ENCODE assay signal across 24 cellular contexts in the genomic region with DNA sequence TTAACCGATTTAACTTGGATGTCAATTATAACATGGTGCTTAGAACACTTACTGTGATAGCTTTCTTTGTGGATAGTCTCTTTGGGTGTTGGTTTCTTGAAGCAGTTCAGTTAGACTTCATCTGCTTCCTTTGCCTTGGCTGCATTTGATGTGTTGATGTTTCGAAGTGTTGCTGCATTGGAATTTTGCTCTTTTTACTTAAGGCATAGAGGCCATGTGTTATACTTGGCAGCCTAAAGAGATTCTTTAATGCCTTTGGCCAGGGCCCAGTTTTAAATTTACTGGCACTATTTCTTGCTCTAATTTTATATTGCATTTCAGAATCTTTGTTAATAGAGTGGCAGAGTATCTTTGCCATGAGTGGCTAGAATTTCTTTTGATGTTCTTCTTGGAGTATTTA. TPM values are rescaled to one million over a fixed set of nuclear protein-coding genes. Genes with fewer than 3 reads are reported as not detected.
DNase-seq lines count a peak whose midpoint lies in the region; ATAC-seq and TF ChIP-seq lines count a peak whose summit lies in the region.
"Had no signal": no experiment of that assay in that cellular context is flagged by ENCODE, and none has a peak within 500 bp of the region (broad histone marks: within the 10 kb centered on the region; RNA-seq: fewer than 3 reads in every experiment).

No MANE protein-coding gene starts in this region.

- DNase-seq in fibroblast of peridontal ligament (ENCODE audit: extremely low read depth) (peak; percentile 93), retinal pigment epithelial cell (ENCODE audit: low read depth) (peak; percentile 46), NCI-H2107 (lab: John Stamatoyannopoulos, UW) (no peak), H7 (no peak)
- DNase-seq: activated gamma-delta T cell treated with Interleukin-2 at 50 U/mL for 16 hours; CD8-positive, alpha-beta T cell; DMS53; glutamatergic neuron; HCEC 1CT; NCI-H1417; NCI-H524 treated with DMSO at 0.1 percent for 48 hours; nephron progenitor cell; posterior cingulate gyrus; stimulated activated CD4-positive, alpha-beta T cell treated with anti-CD3 and anti-CD28 coated beads, Interleukin-2, amount 100 ng/mL, for 48 hours; stimulated activated naive CD4-positive, alpha-beta T cell treated with Interleukin-2 at 50 U/mL for 16 hours; tibial artery had no signal

- peaks cover 64% of the 10 kb centered on the region for H3K36me3 Mint-ChIP-seq in brain

- H3K27ac ChIP-seq in HEK293 (ENCODE audit: extremely low read depth, low read depth, low read length) = no peak overlapping the region
- H3K27ac ChIP-seq: skin epidermis had no signal

- peaks cover 30 to 63% of the 10 kb centered on the region in 2 experiments; a peak in 2 of 3 replicates for H3K36me3 ChIP-seq in HEK293 (ENCODE audit: control insufficient read depth in 2 of 2, insufficient read depth in 1 of 2, low read length in 2 of 2)
- H3K36me3 ChIP-seq in H7 (replicated peaks; ENCODE audit: control insufficient read depth, insufficient read depth, low read length) = peaks cover 2% of the 10 kb centered on the region

- H3K4me3 ChIP-seq in HEK293 (ENCODE audit: low read depth, low read length) = no peak overlapping the region
- H3K4me3 ChIP-seq in retinal pigment epithelial cell (ENCODE audit: low read length) = no peak overlapping the region
- no peak overlapping the region for H3K4me3 ChIP-seq in H7 (ENCODE audit: insufficient read depth, low read depth, low read length)
- H3K4me3 ChIP-seq: GM12878, skin epidermis, tibial artery had no signal

- peaks cover 2% of the 10 kb centered on the region for H3K27me3 Mint-ChIP-seq in brain

- ATAC-seq in GM21447 (IDR thresholded peaks at IDR 0.05; ENCODE audit: unreplicated experiment) = no peak
- ATAC-seq: CD8-positive, alpha-beta T cell; GM12878; HepG2; left lobe of liver had no signal

- POLR2A ChIA-PET in HEK293 (lab: Yijun Ruan, JAX) = interaction anchor here (1.2 kb wide), 1 partner anchor 49 kb away, joined by 3 read pairs; a partner anchor contains a TSS

- no peaks in the 10 kb centered on the region for H3K27me3 ChIP-seq in H7 (ENCODE audit: control insufficient read depth, insufficient read depth, low read length)
- H3K27me3 ChIP-seq: tibial artery had no signal

- CTCF ChIA-PET in HEK293 (lab: Yijun Ruan, JAX) = interaction anchor here (1.1 kb wide), 1 partner anchor 19 kb away, joined by 6 read pairs; no protein-coding TSS in a partner anchor

- no peaks in the 10 kb centered on the region for H3K9me3 Mint-ChIP-seq in brain
- H3K9me3 Mint-ChIP-seq: CD8-positive, alpha-beta T cell; nephron progenitor cell; T-helper 2 cell treated with Interferon-gamma antibody and Interleukin-4, amounts not matched to agents 5 μg/mL and 100 μg/mL, for 36 hours had no signal

- H3K9me3 ChIP-seq in HEK293 (ENCODE audit: control insufficient read depth, insufficient read depth, low read depth, low read length) = no peaks in the 10 kb centered on the region
- H3K9me3 ChIP-seq: tibial artery had no signal

- peak overlapping the region in 3 of 5 experiments; percentile 20 to 40 (median 21) for H3K27ac Mint-ChIP-seq in brain
- H3K27ac Mint-ChIP-seq: CD8-positive, alpha-beta T cell; nephron progenitor cell; T-helper 2 cell treated with Interferon-gamma antibody and Interleukin-4, amounts not matched to agents 5 μg/mL and 100 μg/mL, for 36 hours had no signal

- peaks cover 14% of the 10 kb centered on the region for H3K4me1 Mint-ChIP-seq in brain
- H3K4me1 Mint-ChIP-seq: nephron progenitor cell had no signal

- H3K4me1 ChIP-seq in HEK293 (ENCODE audit: control insufficient read depth, insufficient read depth, low read length) = peaks cover 3% of the 10 kb centered on the region

- H3K4me3 Mint-ChIP-seq in brain = no peak overlapping the region
- H3K4me3 Mint-ChIP-seq: CD8-positive, alpha-beta T cell; nephron progenitor cell; T-helper 2 cell treated with Interferon-gamma antibody and Interleukin-4, amounts not matched to agents 5 μg/mL and 100 μg/mL, for 36 hours had no signal

- TF ChIP-seq CTCF in HEK293 (tag by site-specific recombination; IDR thresholded peaks at IDR 0.05) (no peak), brain (conservative IDR thresholded peaks at IDR 0.05) (no peak), retinal pigment epithelial cell (conservative IDR thresholded peaks at IDR 0.05; ENCODE audit: low read depth, low read length) (no peak)

TF ChIP-seq in HEK293, 187 proteins besides CTCF, POLR2A, EP300 and RAD21:
- no peak for TF ChIP-seq ZNF777 (tag by site-specific recombination; IDR thresholded peaks at IDR 0.05; ENCODE audit: borderline replicate concordance)
- 0 out of 2 replicates have a peak, but pooled peaks have one; percentile 32 for TF ChIP-seq FEZF1 (tag by site-specific recombination; IDR thresholded peaks at IDR 0.05)

RNA-seq across cellular contexts. Expression of a gene that starts 21.2 kb away (rescaled TPM):
- polyA plus RNA-seq in brain (ENCODE audit: insufficient read depth, low read depth, low replicate concordance) = 14.3 TPM
- 9.5 and 13.3 TPM in 2 replicates for total RNA-seq in H7 (2014; rRNA removed; shearing (Covaris generic))

RNA-seq across cellular contexts. Expression of a gene that starts 49.4 kb away (rescaled TPM):
- polyA plus RNA-seq in brain (ENCODE audit: insufficient read depth, low read depth, low replicate concordance) = 2,473 TPM
- total RNA-seq in H7 (2014; rRNA removed; shearing (Covaris generic)) = 2,757 and 2,781 TPM in 2 replicates

RNA-seq across cellular contexts. Expression of a gene that starts 49.5 kb away (rescaled TPM):
- polyA plus RNA-seq in brain (ENCODE audit: insufficient read depth, low read depth, low replicate concordance) = 9.2 TPM
- total RNA-seq in H7 (2014; rRNA removed; shearing (Covaris generic)) = 7.8 and 9.6 TPM in 2 replicates

Comparison
In these comparisons a context has a peak if more than half of its experiments do, and no peak if none do; other contexts are left out.
1. DNase-seq: peak in fibroblast of peridontal ligament (single experiment) and retinal pigment epithelial cell (single experiment); none in NCI-H2107 (single experiment) and H7 (single experiment).